Comparison of ENCODE assay signal across 9 cellular contexts in the genomic region with DNA sequence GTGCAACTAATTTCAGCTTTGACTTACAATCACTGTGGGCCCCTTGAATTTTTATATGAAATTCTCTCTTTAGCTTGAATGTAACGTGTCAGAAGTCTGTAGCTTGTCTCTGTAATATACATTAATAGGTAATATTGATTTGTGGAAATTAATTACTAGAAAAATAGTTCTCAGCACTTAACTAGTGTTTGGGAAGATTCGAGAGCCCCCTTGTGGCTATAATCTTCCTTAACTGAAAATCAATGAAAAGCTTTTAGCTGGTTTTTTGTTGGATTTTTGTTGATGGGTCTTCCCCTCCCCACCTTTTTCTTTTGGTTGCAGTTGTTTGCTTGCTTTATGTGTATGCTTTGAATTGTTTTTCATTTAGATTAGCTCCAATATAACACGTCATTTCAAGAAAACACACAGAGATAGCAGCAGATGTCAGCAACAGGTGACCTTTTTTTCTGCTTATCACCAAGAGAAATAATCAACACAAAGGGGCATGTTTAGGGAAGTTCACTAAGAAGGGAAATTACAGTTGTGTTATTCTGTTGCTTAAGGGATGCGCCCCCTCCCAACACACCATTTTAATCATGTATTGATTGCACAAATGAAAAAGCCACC.
DNase-seq lines count a peak whose midpoint lies in the region; ATAC-seq and TF ChIP-seq lines count a peak whose summit lies in the region.
"Had no signal": no experiment of that assay in that cellular context is flagged by ENCODE, and none has a peak within 500 bp of the region (broad histone marks: within the 10 kb centered on the region; RNA-seq: fewer than 3 reads in every experiment).

No MANE protein-coding gene starts in this region.

- ATAC-seq in right lobe of liver (no peak), HG02840 (IDR thresholded peaks at IDR 0.05; ENCODE audit: low FRiP score, unreplicated experiment) (no peak), HG03354 (IDR thresholded peaks at IDR 0.05; ENCODE audit: poor library complexity, severe bottlenecking, unreplicated experiment) (no peak)

- no peaks in the 10 kb centered on the region for H3K4me1 ChIP-seq in right lobe of liver

- no peak for TF ChIP-seq POLR2A in right lobe of liver (IDR thresholded peaks at IDR 0.05)

- intact Hi-C loops in right lobe of liver (cut with DNase I): no loop called here

- no peaks in the 10 kb centered on the region for H3K9me3 ChIP-seq in right lobe of liver

- 5% methylated on average over 4 of the region's 4 CpGs for WGBS in right lobe of liver (ENCODE audit: insufficient coverage, low coverage, low lambda C conversion rate, missing lambda C conversion rate)

- DNase-seq in Jurkat, Clone E6-1 (ENCODE audit: low read depth, low spot score): peak; percentile 7
- DNase-seq in astrocyte of the hippocampus (ENCODE audit: low read depth, low spot score): peak; percentile 38
- no peak for DNase-seq in right lobe of liver
- no peak for DNase-seq in D341Med (ENCODE audit: low spot score)
- no peak for DNase-seq in hepatic stellate cell (ENCODE audit: low spot score)
- DNase-seq: cortex of kidney had no signal

- no peak overlapping the region for H3K4me3 ChIP-seq in Jurkat, Clone E6-1 (ENCODE audit: low read length)
- no peak overlapping the region for H3K4me3 ChIP-seq in right lobe of liver

- H3K27me3 ChIP-seq in right lobe of liver: no peaks in the 10 kb centered on the region

- H3K27ac ChIP-seq in C4-2B: no peak overlapping the region
- no peak overlapping the region for H3K27ac ChIP-seq in right lobe of liver

- H3K36me3 ChIP-seq in right lobe of liver: no peaks in the 10 kb centered on the region

- peak; percentile 69 for TF ChIP-seq CTCF in C4-2B (conservative IDR thresholded peaks at IDR 0.05)
- TF ChIP-seq CTCF in right lobe of liver (IDR thresholded peaks at IDR 0.05): peak; percentile 48 to 64 (median 55)

Comparison
In these comparisons a context has a peak if more than half of its experiments do, and no peak if none do; other contexts are left out.
1. DNase-seq: peak in Jurkat, Clone E6-1 (single experiment) and astrocyte of the hippocampus (single experiment); none in right lobe of liver (0 of 3), D341Med (single experiment) and hepatic stellate cell (single experiment).